ENCODE assay signal across 8 cellular contexts in genomic region chr11:10659339-10660216, GRCh38. TPM values are rescaled to one million over a fixed set of nuclear protein-coding genes. Genes with fewer than 3 reads are reported as not detected.
DNase-seq lines count a peak whose midpoint lies in the region; ATAC-seq, FAIRE-seq and TF ChIP-seq lines count a peak whose summit lies in the region.

No MANE protein-coding gene starts in this region.

- intact Hi-C loops in MCF 10A (cut with micrococcal nuclease), result no loop called here

- peak overlapping the region; percentile 81 for H3K27ac Mint-ChIP-seq in MCF 10A (ENCODE audit: low read depth, unreplicated experiment)
- no peak overlapping the region for H3K27ac Mint-ChIP-seq in naive thymus-derived CD8-positive, alpha-beta T cell

- peaks cover 18 to 29% of the 10 kb centered on the region in 2 donors for H3K4me1 ChIP-seq in mucosa of rectum (ENCODE audit: control insufficient read depth in 2 of 2, insufficient read depth in 2 of 2, low read length in 2 of 2)

- H3K27me3 ChIP-seq in mucosa of rectum (ENCODE audit: control insufficient read depth in 2 of 2, insufficient read depth in 2 of 2, low read length in 2 of 2), result no peaks in the 10 kb centered on the region

- H3K4me3 Mint-ChIP-seq in MCF 10A (ENCODE audit: unreplicated experiment), result no peak overlapping the region
- peak overlapping the region in 1 of 10 donors; percentile 24 for H3K4me3 Mint-ChIP-seq in naive thymus-derived CD8-positive, alpha-beta T cell

- H3K4me1 Mint-ChIP-seq in MCF 10A (ENCODE audit: insufficient read depth, unreplicated experiment), result peaks cover 12% of the 10 kb centered on the region
- peaks cover 0 to 25% (median 0%) of the 10 kb centered on the region in 4 donors for H3K4me1 Mint-ChIP-seq in naive thymus-derived CD8-positive, alpha-beta T cell

- POLR2A ChIA-PET in MCF 10A (lab: Yijun Ruan, JAX), result interaction anchor here (0.9 to 1.5 kb wide), 3 partner anchors 113 to 253 kb away, joined by 3 to 5 read pairs (median 3); partner anchors contain the start of gene RNF141
- POLR2A ChIA-PET in naive thymus-derived CD8-positive, alpha-beta T cell (lab: Charles Lee), result no interaction called here

- FAIRE-seq in HTR-8/SVneo (lab: Jason Lieb, UNC), result peak; percentile 52

- H3K27ac ChIP-seq in mucosa of rectum (ENCODE audit: low read depth in 2 of 2, low read length in 2 of 2), result peak overlapping the region; percentile 49 to 63

- no TSS peak for BruUV-seq in MCF 10A (replicated peaks; lab: Mats Ljungman, UMichigan)

- ATAC-seq in naive thymus-derived CD8-positive, alpha-beta T cell, result no peak
- no peak for ATAC-seq in HG02840 (IDR thresholded peaks at IDR 0.05; ENCODE audit: low FRiP score, unreplicated experiment)
- no peak for ATAC-seq in GM19452 (IDR thresholded peaks at IDR 0.05; ENCODE audit: unreplicated experiment)

- no peak for TF ChIP-seq CTCF in MCF 10A (IDR thresholded peaks at IDR 0.05; ENCODE audit: unreplicated experiment)

- H3K4me3 ChIP-seq in mucosa of rectum (ENCODE audit: low read length in 2 of 2), result no peak overlapping the region

- DNase-seq in AG08395 (ENCODE audit: low spot score), result peak; percentile 91
- DNase-seq in HTR-8/SVneo (ENCODE audit: insufficient read length, low spot score), result peak; percentile 72
- DNase-seq in MCF 10A (ENCODE audit: unreplicated experiment), result peak; percentile 38
- DNase-seq in naive thymus-derived CD8-positive, alpha-beta T cell, result no peak
- DNase-seq in GM19240 (ENCODE audit: insufficient read length, low spot score), result no peak

- no peaks in the 10 kb centered on the region for H3K36me3 Mint-ChIP-seq in MCF 10A (ENCODE audit: insufficient read depth, unreplicated experiment)
- H3K36me3 Mint-ChIP-seq in naive thymus-derived CD8-positive, alpha-beta T cell, result no peaks in the 10 kb centered on the region

- H3K36me3 ChIP-seq in mucosa of rectum (ENCODE audit: control insufficient read depth in 2 of 2, insufficient read depth in 2 of 2, low read length in 2 of 2), result no peaks in the 10 kb centered on the region

- CTCF ChIA-PET in MCF 10A (lab: Yijun Ruan, JAX), result interaction anchor here (0.6 to 1.2 kb wide), 2 partner anchors 11 to 112 kb away, joined by 3 to 4 read pairs; no protein-coding TSS in a partner anchor

- H3K9me3 ChIP-seq in mucosa of rectum (ENCODE audit: control insufficient read depth in 2 of 2, low read length in 2 of 2), result no peaks in the 10 kb centered on the region

- no peaks in the 10 kb centered on the region for H3K9me3 Mint-ChIP-seq in MCF 10A (ENCODE audit: unreplicated experiment)
- H3K9me3 Mint-ChIP-seq in naive thymus-derived CD8-positive, alpha-beta T cell, result no peaks in the 10 kb centered on the region

- H3K27me3 Mint-ChIP-seq in MCF 10A (ENCODE audit: insufficient read depth, unreplicated experiment), result no peaks in the 10 kb centered on the region
- no peaks in the 10 kb centered on the region for H3K27me3 Mint-ChIP-seq in naive thymus-derived CD8-positive, alpha-beta T cell

- peak overlapping the region in 1 of 2 donors; percentile 2 for H3K9ac ChIP-seq in mucosa of rectum (ENCODE audit: low read depth in 1 of 2, low read length in 2 of 2)

RNA-seq across cellular contexts. Expression of gene IRAG1, which starts 34.0 kb away (rescaled TPM):
- total RNA-seq in MCF 10A (2022), result 0.07 TPM in 1 of 2 replicates, not detected in the other
- not detected for total RNA-seq in naive thymus-derived CD8-positive, alpha-beta T cell
- polyA plus RNA-seq in naive thymus-derived CD8-positive, alpha-beta T cell, result not detected

Comparison
In these comparisons a context has a peak if more than half of its experiments do, and no peak if none do; other contexts are left out.
1. DNase-seq: peak in AG08395 (single experiment), HTR-8/SVneo (single experiment) and MCF 10A (single experiment); none in naive thymus-derived CD8-positive, alpha-beta T cell (0 of 10) and GM19240 (single experiment).